1 cellular context compared by ENCODE assay signal in genomic region chrX:10014462-10015373, GRCh38.
TF ChIP-seq lines count a peak whose summit lies in the region.

No MANE protein-coding gene starts in this region.

TF ChIP-seq in WTC11, 78 proteins besides CTCF, POLR2A, EP300 and RAD21 (continued from another document and continues in another):
- peak; percentile 89 for TF ChIP-seq ERG (CRISPR knock-in tag; IDR thresholded peaks at IDR 0.05)
- 0 out of 2 replicates have a peak, but pooled peaks have one; percentile 34 for TF ChIP-seq MYBL2 (CRISPR knock-in tag; IDR thresholded peaks at IDR 0.05)
- 0 out of 2 replicates have a peak, but pooled peaks have one; percentile 84 for TF ChIP-seq ZSCAN18 (CRISPR knock-in tag; IDR thresholded peaks at IDR 0.05)
- TF ChIP-seq ZNF219 (CRISPR knock-in tag; IDR thresholded peaks at IDR 0.05; ENCODE audit: borderline replicate concordance), result peak; percentile 26; the same call in 1 of the 2 replicates
- no peak for TF ChIP-seq ZNF425 (CRISPR knock-in tag; conservative IDR thresholded peaks at IDR 0.05)
- TF ChIP-seq E2F5 (CRISPR knock-in tag; IDR thresholded peaks at IDR 0.05), result no peak
- no peak for TF ChIP-seq NFYB (CRISPR knock-in tag; conservative IDR thresholded peaks at IDR 0.05; ENCODE audit: low read depth)
- peak; percentile 77; the same call in 1 of the 2 replicates for TF ChIP-seq EMX1 (CRISPR knock-in tag; IDR thresholded peaks at IDR 0.05)
- TF ChIP-seq AR (CRISPR knock-in tag; IDR thresholded peaks at IDR 0.05), result no peak
- TF ChIP-seq NR3C1 (CRISPR knock-in tag; conservative IDR thresholded peaks at IDR 0.05; ENCODE audit: low read depth), result no peak
- TF ChIP-seq ATF3 (CRISPR knock-in tag; conservative IDR thresholded peaks at IDR 0.05), result no peak
- no peak for TF ChIP-seq SMAD4 (CRISPR knock-in tag; IDR thresholded peaks at IDR 0.05)
- TF ChIP-seq NFATC4 (CRISPR knock-in tag; IDR thresholded peaks at IDR 0.05), result no peak
- no peak for TF ChIP-seq MLX (CRISPR knock-in tag; IDR thresholded peaks at IDR 0.05)
- no peak for TF ChIP-seq TCF7 (CRISPR knock-in tag; IDR thresholded peaks at IDR 0.05; ENCODE audit: low read depth)
- TF ChIP-seq FOXP4 (CRISPR knock-in tag; IDR thresholded peaks at IDR 0.05), result 0 out of 2 replicates have a peak, but pooled peaks have one; percentile 31
- TF ChIP-seq PRDM15 (CRISPR knock-in tag; IDR thresholded peaks at IDR 0.05), result no peak
- TF ChIP-seq ZNF121 (CRISPR knock-in tag; IDR thresholded peaks at IDR 0.05), result no peak
- no peak for TF ChIP-seq ZNF512 (CRISPR knock-in tag; IDR thresholded peaks at IDR 0.05; ENCODE audit: borderline replicate concordance)
- TF ChIP-seq ATF2 (CRISPR knock-in tag; IDR thresholded peaks at IDR 0.05; ENCODE audit: borderline replicate concordance, low read depth), result no peak
- TF ChIP-seq ZNF281 (CRISPR knock-in tag; IDR thresholded peaks at IDR 0.05), result no peak
